Comparison of ENCODE assay signal across 9 cellular contexts in genomic region chr22:20022231-20023069, GRCh38. TPM values are rescaled to one million over a fixed set of nuclear protein-coding genes. Genes with fewer than 3 reads are reported as not detected.
DNase-seq lines count a peak whose midpoint lies in the region; ATAC-seq, FAIRE-seq and TF ChIP-seq lines count a peak whose summit lies in the region.
"Had no signal": no experiment of that assay in that cellular context is flagged by ENCODE, and none has a peak within 500 bp of the region (broad histone marks: within the 10 kb centered on the region; RNA-seq: fewer than 3 reads in every experiment).

No MANE protein-coding gene starts in this region.

- peak; percentile 76 for FAIRE-seq in urothelium cell line (lab: Jason Lieb, UNC)

- H2AK5ac ChIP-seq in mesendoderm (ENCODE audit: low read length): no peak overlapping the region

- H3K4me3 ChIP-seq in mesendoderm (ENCODE audit: low read length): no peak overlapping the region

- no peak overlapping the region for H2BK5ac ChIP-seq in mesendoderm (ENCODE audit: low read length)

- H3K18ac ChIP-seq in mesendoderm (ENCODE audit: low read length): no peak overlapping the region

- BruUV-seq in MCF 10A (replicated peaks; lab: Mats Ljungman, UMichigan): no TSS peak

- POLR2A ChIA-PET in MCF 10A (lab: Yijun Ruan, JAX): interaction anchor here (0.5 to 2.3 kb wide), 8 partner anchors 12 to 451 kb away, joined by 3 to 9 read pairs (median 4); partner anchors contain the start of gene RANBP1

- no peak for TF ChIP-seq CTCF in MCF 10A (IDR thresholded peaks at IDR 0.05; ENCODE audit: unreplicated experiment)

- H3K4me2 ChIP-seq in mesendoderm (ENCODE audit: low read length): no peak overlapping the region

- no peak overlapping the region for H3K4ac ChIP-seq in mesendoderm (ENCODE audit: low read depth, low read length)

- peaks cover 2% of the 10 kb centered on the region for H3K4me1 ChIP-seq in mesendoderm (ENCODE audit: control insufficient read depth, low read depth, low read length)

- H3K27me3 Mint-ChIP-seq in MCF 10A (ENCODE audit: insufficient read depth, unreplicated experiment): no peaks in the 10 kb centered on the region

- H3K9me3 Mint-ChIP-seq in MCF 10A (ENCODE audit: unreplicated experiment): no peaks in the 10 kb centered on the region

- H3K36me3 Mint-ChIP-seq in MCF 10A (ENCODE audit: insufficient read depth, unreplicated experiment): peaks cover 12% of the 10 kb centered on the region

- H3K56ac ChIP-seq in mesendoderm (ENCODE audit: low read length): no peak overlapping the region

- peaks cover 15% of the 10 kb centered on the region for H3K4me1 Mint-ChIP-seq in MCF 10A (ENCODE audit: insufficient read depth, unreplicated experiment)

- no peaks in the 10 kb centered on the region for H3K79me2 ChIP-seq in mesendoderm (ENCODE audit: control insufficient read depth, insufficient read depth, low read length)

- no peak overlapping the region for H2BK15ac ChIP-seq in mesendoderm (replicated peaks; ENCODE audit: low read depth)

- intact Hi-C loops in Right ventricle myocardium inferior (cut with DNase I): loop anchor here (5.0 kb wide), 1 partner anchor 110 kb away; the partner anchor contains the start of gene ZDHHC8
- intact Hi-C loops in left cardiac atrium (cut with DNase I): no loop called here
- intact Hi-C loops in MCF 10A (cut with micrococcal nuclease): no loop called here

- H3K27me3 ChIP-seq in mesendoderm (ENCODE audit: insufficient read depth, low read length, poor library complexity): peaks cover 10% of the 10 kb centered on the region

- H3K4me3 Mint-ChIP-seq in MCF 10A (ENCODE audit: unreplicated experiment): peak overlapping the region; percentile 81

- ATAC-seq in Right ventricle myocardium inferior (no peak), left cardiac atrium (no peak), GM21515 (IDR thresholded peaks at IDR 0.05; ENCODE audit: unreplicated experiment) (no peak)

- DNase-seq in Right ventricle myocardium inferior (ENCODE audit: missing footprints) (peak; percentile 50), left cardiac atrium (no peak), MCF 10A (ENCODE audit: unreplicated experiment) (no peak), mesendoderm (no peak), urothelium cell line (ENCODE audit: low spot score) (no peak), NCI-H128 (lab: John Stamatoyannopoulos, UW; ENCODE audit: unreplicated experiment) (no peak), hypothalamus (lab: John Stamatoyannopoulos, UW) (no peak)
- DNase-seq: T1000 had no signal

- peak overlapping the region; percentile 54 for H3K27ac Mint-ChIP-seq in MCF 10A (ENCODE audit: low read depth, unreplicated experiment)

- H2BK120ac ChIP-seq in mesendoderm (ENCODE audit: low read depth, low read length): no peak overlapping the region

- no peak overlapping the region for H4K5ac ChIP-seq in mesendoderm (ENCODE audit: low read length)

- peaks cover 2% of the 10 kb centered on the region for H3K79me1 ChIP-seq in mesendoderm (ENCODE audit: low read length)

- WGBS in mesendoderm (ENCODE audit: extremely low coverage, insufficient coverage, low lambda C conversion rate): no CpG with 5 or more reads among the region's 12 CpGs

- H4K8ac ChIP-seq in mesendoderm (ENCODE audit: low read depth, low read length): no peak overlapping the region

- no peak overlapping the region for H3K27ac ChIP-seq in mesendoderm (ENCODE audit: low read depth, low read length)

- no peak overlapping the region for H3K9ac ChIP-seq in mesendoderm (ENCODE audit: low read length)

- H3K36me3 ChIP-seq in mesendoderm (ENCODE audit: control insufficient read depth, insufficient read depth, low read length): no peaks in the 10 kb centered on the region

- CTCF ChIA-PET in MCF 10A (lab: Yijun Ruan, JAX): interaction anchor here (0.6 to 1.4 kb wide), 6 partner anchors 39 to 292 kb away, joined by 3 to 5 read pairs (median 3); no protein-coding TSS in a partner anchor

- H3K23ac ChIP-seq in mesendoderm (ENCODE audit: low read length): peak overlapping the region; percentile 54

RNA-seq across cellular contexts. Expression of gene TANGO2, which starts 1.5 kb away (rescaled TPM):
- 54.6 TPM for total RNA-seq in Right ventricle myocardium inferior
- 10 to 100 TPM; 55.0 to 80.0 TPM for total RNA-seq in left cardiac atrium
- 13.9 and 16.0 TPM in 2 replicates for total RNA-seq in MCF 10A (2022)
- 5.3 TPM for polyA plus RNA-seq in mesendoderm (2013, experiment 1 of 2)
- polyA plus RNA-seq in mesendoderm (2013, experiment 2 of 2): 4.2 TPM

RNA-seq across cellular contexts. Expression of gene ARVCF, which starts 5.8 kb away (rescaled TPM):
- total RNA-seq in Right ventricle myocardium inferior (30.5 TPM), left cardiac atrium (10 to 100 TPM; 12.5 to 13.4 TPM), MCF 10A (2022) (7.5 and 11.8 TPM in 2 replicates)
- 9.4 TPM for polyA plus RNA-seq in mesendoderm (2013, experiment 1 of 2)
- 9.6 TPM for polyA plus RNA-seq in mesendoderm (2013, experiment 2 of 2)

RNA-seq across cellular contexts. Expression of gene DGCR8, which starts 57.6 kb away (rescaled TPM):
- total RNA-seq in Right ventricle myocardium inferior: 18.0 TPM
- 10 to 100 TPM; 13.3 to 19.9 TPM for total RNA-seq in left cardiac atrium
- 40.8 and 49.1 TPM in 2 replicates for total RNA-seq in MCF 10A (2022)
- 26.3 TPM for polyA plus RNA-seq in mesendoderm (2013, experiment 1 of 2)
- 27.0 TPM for polyA plus RNA-seq in mesendoderm (2013, experiment 2 of 2)
